Comparison of ENCODE assay signal across 8 cellular contexts in the genomic region with DNA sequence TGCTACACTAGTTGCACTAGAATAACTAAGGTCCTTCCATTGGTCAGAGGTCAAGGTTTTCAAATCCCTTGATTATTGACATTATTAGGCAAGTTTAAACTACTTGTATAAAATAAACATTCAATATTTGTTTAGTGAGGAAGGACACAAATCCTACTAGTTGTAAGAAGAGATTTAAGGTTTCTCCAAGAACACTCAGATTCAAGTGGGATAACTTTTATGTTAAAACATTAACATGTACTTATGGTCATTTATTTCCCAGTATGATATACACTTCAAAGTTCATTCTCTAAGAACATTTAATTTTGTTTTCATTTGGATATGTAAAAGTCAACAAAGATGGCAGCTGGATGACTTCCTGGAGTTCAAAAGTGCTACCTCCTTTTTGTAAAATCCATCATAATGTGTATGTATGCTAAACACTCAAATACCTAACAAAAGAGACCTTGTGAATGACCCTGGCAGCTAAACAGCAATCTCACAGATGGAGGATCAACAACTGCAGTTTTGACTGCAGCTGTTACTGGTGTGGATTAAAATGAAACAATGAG.
DNase-seq lines count a peak whose midpoint lies in the region; ATAC-seq and TF ChIP-seq lines count a peak whose summit lies in the region.

No MANE protein-coding gene starts in this region.

- H3K36me3 ChIP-seq in GM06990 (ENCODE audit: control insufficient read depth, insufficient read depth, low read length) = no peaks in the 10 kb centered on the region; the same call in 1 of the 2 replicates

- DNase-seq in GM06990 (ENCODE audit: extremely low read depth, insufficient read length) (no peak), NCI-H774 (lab: John Stamatoyannopoulos, UW) (peak; percentile 52), epithelial cell of esophagus (ENCODE audit: low read depth) (no peak), pons (ENCODE audit: low spot score) (peak; percentile 64), posterior cingulate gyrus (no peak)

- intact Hi-C loops in posterior cingulate gyrus (cut with DNase I) = loop anchor here (10.0 kb wide), 1 partner anchor 380 kb away; a partner anchor contains a TSS

- no peak for ATAC-seq in GM21786 (IDR thresholded peaks at IDR 0.05; ENCODE audit: unreplicated experiment)
- ATAC-seq in HG03442 (IDR thresholded peaks at IDR 0.05; ENCODE audit: unreplicated experiment) = no peak
- no peak for ATAC-seq in HG03196 (IDR thresholded peaks at IDR 0.05; ENCODE audit: unreplicated experiment)

- no peaks in the 10 kb centered on the region for H3K27me3 ChIP-seq in GM06990 (replicated peaks; ENCODE audit: control insufficient read depth, insufficient read depth, low read length)

- H3K4me3 ChIP-seq in GM06990 (replicated peaks; ENCODE audit: low read depth, low read length) (peak overlapping the region; percentile 98), epithelial cell of esophagus (ENCODE audit: low read length) (peak overlapping the region; percentile 81)

- no peak for TF ChIP-seq CTCF in GM06990 (IDR thresholded peaks at IDR 0.05; ENCODE audit: insufficient read depth, low read length, poor library complexity, severe bottlenecking)
- no peak for TF ChIP-seq CTCF in epithelial cell of esophagus (IDR thresholded peaks at IDR 0.05; ENCODE audit: insufficient read depth, low read depth, low read length, missing control alignments)

Comparison
In these comparisons a context has a peak if more than half of its experiments do, and no peak if none do; other contexts are left out.
1. DNase-seq: peak in NCI-H774 (single experiment) and pons (single experiment); none in GM06990 (single experiment), epithelial cell of esophagus (single experiment) and posterior cingulate gyrus (0 of 10).